27 cellular contexts compared by ENCODE assay signal in genomic region chr16:19486744-19487325, GRCh38. TPM values are rescaled to one million over a fixed set of nuclear protein-coding genes. Genes with fewer than 3 reads are reported as not detected.
DNase-seq lines count a peak whose midpoint lies in the region; ATAC-seq, FAIRE-seq and TF ChIP-seq lines count a peak whose summit lies in the region.
"Had no signal": no experiment of that assay in that cellular context is flagged by ENCODE, and none has a peak within 500 bp of the region (broad histone marks: within the 10 kb centered on the region; RNA-seq: fewer than 3 reads in every experiment).

No MANE protein-coding gene starts in this region.

- H3K27ac ChIP-seq in A673 (ENCODE audit: low read depth, low read length, poor library complexity, severe bottlenecking) (no peak overlapping the region), OCI-LY3 (ENCODE audit: low read length) (no peak overlapping the region)
- H3K27ac ChIP-seq: SJCRH30, upper lobe of left lung, WERI-Rb-1 had no signal

- no peak overlapping the region for H3K4me3 ChIP-seq in A673 (ENCODE audit: low read depth, low read length, poor library complexity, severe bottlenecking)
- H3K4me3 ChIP-seq in OCI-LY3 (ENCODE audit: low read length), result no peak overlapping the region
- H3K4me3 ChIP-seq: lung, mucosa of descending colon, SJCRH30, upper lobe of left lung had no signal

- H4K20me1 ChIP-seq in OCI-LY3 (ENCODE audit: insufficient read depth, low read length), result no peaks in the 10 kb centered on the region

- no peak for ATAC-seq in GM18505 (IDR thresholded peaks at IDR 0.05; ENCODE audit: unreplicated experiment)
- ATAC-seq: natural killer cell; stimulated activated naive B cell treated with anti-CD40 and anti-IgM and Interleukin-4, amounts not matched to agents 10 μg/mL and 1 μg/mL and 100 μg/mL, for 72 hours had no signal

- no peak for FAIRE-seq in HTR-8/SVneo (lab: Jason Lieb, UNC)
- FAIRE-seq: bronchial epithelial cell, GM12892 had no signal

- TF ChIP-seq CTCF in A673 (conservative IDR thresholded peaks at IDR 0.05; ENCODE audit: low read depth, low read length), result 0 out of 2 replicates have a peak, but pooled peaks have one; percentile 17
- peak; percentile 30; the same call in 1 of the 2 replicates for TF ChIP-seq CTCF in OCI-LY3 (IDR thresholded peaks at IDR 0.05; ENCODE audit: low read depth, low read length)

- no peaks in the 10 kb centered on the region for H3K36me3 ChIP-seq in A673 (ENCODE audit: insufficient read depth, low read length, poor library complexity, severe bottlenecking)
- H3K36me3 ChIP-seq in OCI-LY3 (replicated peaks; ENCODE audit: low read depth, low read length), result no peaks in the 10 kb centered on the region
- H3K36me3 ChIP-seq: SJCRH30, WERI-Rb-1 had no signal

- no peak overlapping the region for H2AFZ ChIP-seq in OCI-LY3 (ENCODE audit: low read depth, low read length)

- no peaks in the 10 kb centered on the region for H3K4me1 ChIP-seq in A673 (ENCODE audit: insufficient read depth, low read length, poor library complexity, severe bottlenecking)
- H3K4me1 ChIP-seq in OCI-LY3 (ENCODE audit: low read length), result no peaks in the 10 kb centered on the region
- H3K4me1 ChIP-seq: SJCRH30 had no signal

- POLR2A ChIA-PET in A673 (lab: Charles Lee; ENCODE audit: low non-redundant PET), result no interaction called here

- intact Hi-C loops in A673 (cut with micrococcal nuclease; ENCODE audit: unreplicated experiment), result no loop called here

- H3K9ac ChIP-seq in OCI-LY3 (ENCODE audit: low read length), result no peak overlapping the region

- H3K27me3 ChIP-seq in A673 (replicated peaks; ENCODE audit: insufficient read depth, low read depth, low read length, poor library complexity) (no peaks in the 10 kb centered on the region), OCI-LY3 (ENCODE audit: low read depth, low read length) (no peaks in the 10 kb centered on the region)
- H3K27me3 ChIP-seq: SJCRH30, upper lobe of left lung had no signal

- CTCF ChIA-PET in A673 (lab: Charles Lee), result no interaction called here

- H3K9me3 ChIP-seq in A673 (ENCODE audit: low read depth, low read length, poor library complexity, severe bottlenecking) (no peaks in the 10 kb centered on the region), OCI-LY3 (ENCODE audit: insufficient read depth, low read length) (no peaks in the 10 kb centered on the region)
- H3K9me3 ChIP-seq: mucosa of descending colon, SJCRH30, upper lobe of left lung had no signal

- no TSS peak for BruUV-seq in A673 (replicated peaks; lab: Mats Ljungman, UMichigan)

- no peaks in the 10 kb centered on the region for H3K79me2 ChIP-seq in OCI-LY3 (ENCODE audit: low read length)

- no peak overlapping the region for H3K4me2 ChIP-seq in OCI-LY3 (ENCODE audit: low read length)

- TF ChIP-seq POLR2A in erythroblast (IDR thresholded peaks at IDR 0.05; ENCODE audit: low read length), result no peak
- TF ChIP-seq POLR2A in GM18505 (IDR thresholded peaks at IDR 0.05; ENCODE audit: borderline replicate concordance, extremely low read depth, insufficient read depth, insufficient read length), result no peak

- DNase-seq in A673 (ENCODE audit: low spot score), result no peak
- DNase-seq in Daoy (ENCODE audit: low read depth), result peak; percentile 13
- DNase-seq in erythroblast (lab: John Stamatoyannopoulos, UW), result peak; percentile 32 to 45
- no peak for DNase-seq in HPDE6-E6E7 (ENCODE audit: extremely low spot score)
- no peak for DNase-seq in HTR-8/SVneo (ENCODE audit: insufficient read length, low spot score)
- DNase-seq in kidney glomerular epithelial cell (lab: John Stamatoyannopoulos, UW), result no peak
- DNase-seq: activated CD4-positive, alpha-beta T cell treated with anti-CD3 and anti-CD28 coated beads for 48 hours; activated CD8-positive, alpha-beta memory T cell treated with anti-CD3 and anti-CD28 coated beads for 24 hours; H9; hippocampal formation; MM.1S; mucosa of descending colon; natural killer cell; NCI-H2081; NCI-H2227 treated with DMSO at 0.1 percent for 48 hours; NCI-H69; occipital lobe; SJCRH30; stimulated activated naive B cell treated with anti-CD40 and anti-IgM and Interleukin-4, amounts not matched to agents 10 μg/mL and 1 μg/mL and 100 μg/mL, for 72 hours; T1000; WERI-Rb-1 had no signal

RNA-seq across cellular contexts. Expression of gene GDE1, which starts 35.1 kb away (rescaled TPM):
- 63.5 and 64.2 TPM in 2 replicates for total RNA-seq in A673 (2021)
- total RNA-seq in Daoy (2014; rRNA removed; shearing (Covaris generic)), result 56.1 and 79.3 TPM in 2 replicates

RNA-seq across cellular contexts. Expression of gene CCP110, which starts 36.9 kb away (rescaled TPM):
- 37.8 and 42.1 TPM in 2 replicates for total RNA-seq in A673 (2021)
- 14.2 and 17.7 TPM in 2 replicates for total RNA-seq in Daoy (2014; rRNA removed; shearing (Covaris generic))

Comparison
In these comparisons a context has a peak if more than half of its experiments do, and no peak if none do; other contexts are left out.
1. DNase-seq: peak in Daoy (single experiment) and erythroblast (2 of 2); none in A673 (single experiment), HPDE6-E6E7 (single experiment), HTR-8/SVneo (single experiment) and kidney glomerular epithelial cell (single experiment).